In genomic region chr17:79019631-79020584, GRCh38 we compare ENCODE assay signal across 8 cellular contexts. TPM values are rescaled to one million over a fixed set of nuclear protein-coding genes. Genes with fewer than 3 reads are reported as not detected.
A peak's percentile ranks its signal among the peaks of the same experiment; 100 is the strongest.
DNase-seq lines count a peak whose midpoint lies in the region; ATAC-seq and TF ChIP-seq lines count a peak whose summit lies in the region.

No MANE protein-coding gene starts in this region.

- peak; percentile 39; the same call in 1 of the 2 replicates for TF ChIP-seq CTCF in GM12874 (IDR thresholded peaks at IDR 0.05; ENCODE audit: insufficient read depth, low read depth, low read length)

- peak; percentile 39 to 40 for ATAC-seq in activated T-cell treated with anti-CD3 and anti-CD28 coated beads, Interleukin-2, amount 50 U/mL, for 4 hours
- ATAC-seq in GM19452 (IDR thresholded peaks at IDR 0.05; ENCODE audit: unreplicated experiment) (no peak), GM19467 (IDR thresholded peaks at IDR 0.05; ENCODE audit: unreplicated experiment) (no peak)

- peaks cover 5% of the 10 kb centered on the region for H3K4me1 Mint-ChIP-seq in activated T-cell treated with anti-CD3 and anti-CD28 coated beads, Interleukin-2, amount 50 U/mL, for 4 hours (ENCODE audit: low read depth)

- no peak overlapping the region for H3K4me3 Mint-ChIP-seq in activated T-cell treated with anti-CD3 and anti-CD28 coated beads, Interleukin-2, amount 50 U/mL, for 4 hours

- H3K9me3 Mint-ChIP-seq in activated T-cell treated with anti-CD3 and anti-CD28 coated beads, Interleukin-2, amount 50 U/mL, for 4 hours, result no peaks in the 10 kb centered on the region

- DNase-seq in A172 (ENCODE audit: low spot score), result peak; percentile 80
- peak; percentile 90 for DNase-seq in NCI-H69 (lab: John Stamatoyannopoulos, UW)
- DNase-seq in activated T-cell treated with anti-CD3 and anti-CD28 coated beads, Interleukin-2, amount 50 U/mL, for 4 hours, result peak; percentile 40
- peak; percentile 68 for DNase-seq in foreskin melanocyte
- peak; percentile 75 for DNase-seq in pons (ENCODE audit: low spot score)

- no peaks in the 10 kb centered on the region for H3K36me3 Mint-ChIP-seq in activated T-cell treated with anti-CD3 and anti-CD28 coated beads, Interleukin-2, amount 50 U/mL, for 4 hours (ENCODE audit: insufficient read depth)

- H3K27me3 Mint-ChIP-seq in activated T-cell treated with anti-CD3 and anti-CD28 coated beads, Interleukin-2, amount 50 U/mL, for 4 hours (ENCODE audit: low read depth), result peaks cover 24% of the 10 kb centered on the region

RNA-seq across cellular contexts. Expression of gene C1QTNF1, which starts 4.1 kb away (rescaled TPM):
- 6.5 and 11.8 TPM in 2 replicates for total RNA-seq in A172 (2014; rRNA removed; shearing (Covaris generic))
- under 1 TPM; 0.29 to 0.41 (median 0.38) TPM for total RNA-seq in activated T-cell treated with anti-CD3 and anti-CD28 coated beads, Interleukin-2, amount 50 U/mL, for 4 hours

RNA-seq across cellular contexts. Expression of gene CANT1, which starts 10.3 kb away (rescaled TPM):
- total RNA-seq in A172 (2014; rRNA removed; shearing (Covaris generic)), result 81.4 and 90.1 TPM in 2 replicates
- 10 to 100 TPM; 46.7 to 68.6 (median 55.5) TPM for total RNA-seq in activated T-cell treated with anti-CD3 and anti-CD28 coated beads, Interleukin-2, amount 50 U/mL, for 4 hours

RNA-seq across cellular contexts. Expression of gene LGALS3BP, which starts 40.2 kb away (rescaled TPM):
- total RNA-seq in A172 (2014; rRNA removed; shearing (Covaris generic)), result 352 and 514 TPM in 2 replicates
- total RNA-seq in activated T-cell treated with anti-CD3 and anti-CD28 coated beads, Interleukin-2, amount 50 U/mL, for 4 hours, result 10 to 100 TPM; 14.5 to 32.1 (median 29.9) TPM

RNA-seq across cellular contexts. Expression of gene ENGASE, which starts 54.7 kb away (rescaled TPM):
- total RNA-seq in A172 (2014; rRNA removed; shearing (Covaris generic)), result 8.8 and 9.1 TPM in 2 replicates
- 10 to 100 TPM; 26.1 to 34.3 (median 30.5) TPM for total RNA-seq in activated T-cell treated with anti-CD3 and anti-CD28 coated beads, Interleukin-2, amount 50 U/mL, for 4 hours

Comparison
In these comparisons a context has a peak if more than half of its experiments do, and no peak if none do; other contexts are left out.
1. DNase-seq: peak in every context shown above with its lines; median percentile 90 in NCI-H69; 80 in A172; 75 in pons; 68 in foreskin melanocyte; 40 in activated T-cell treated with anti-CD3 and anti-CD28 coated beads, Interleukin-2, amount 50 U/mL, for 4 hours.
2. ATAC-seq: peak in activated T-cell treated with anti-CD3 and anti-CD28 coated beads, Interleukin-2, amount 50 U/mL, for 4 hours (2 of 2); none in GM19452 (single experiment) and GM19467 (single experiment).
3. RNA of gene LGALS3BP, which starts 40.2 kb away (total RNA-seq): 352 to 514 TPM in A172; 14.5 to 32.1 TPM in activated T-cell treated with anti-CD3 and anti-CD28 coated beads, Interleukin-2, amount 50 U/mL, for 4 hours; every median in the first group is over 10 times any median in the second.